Comparison of ENCODE assay signal across 35 cellular contexts in the genomic region with DNA sequence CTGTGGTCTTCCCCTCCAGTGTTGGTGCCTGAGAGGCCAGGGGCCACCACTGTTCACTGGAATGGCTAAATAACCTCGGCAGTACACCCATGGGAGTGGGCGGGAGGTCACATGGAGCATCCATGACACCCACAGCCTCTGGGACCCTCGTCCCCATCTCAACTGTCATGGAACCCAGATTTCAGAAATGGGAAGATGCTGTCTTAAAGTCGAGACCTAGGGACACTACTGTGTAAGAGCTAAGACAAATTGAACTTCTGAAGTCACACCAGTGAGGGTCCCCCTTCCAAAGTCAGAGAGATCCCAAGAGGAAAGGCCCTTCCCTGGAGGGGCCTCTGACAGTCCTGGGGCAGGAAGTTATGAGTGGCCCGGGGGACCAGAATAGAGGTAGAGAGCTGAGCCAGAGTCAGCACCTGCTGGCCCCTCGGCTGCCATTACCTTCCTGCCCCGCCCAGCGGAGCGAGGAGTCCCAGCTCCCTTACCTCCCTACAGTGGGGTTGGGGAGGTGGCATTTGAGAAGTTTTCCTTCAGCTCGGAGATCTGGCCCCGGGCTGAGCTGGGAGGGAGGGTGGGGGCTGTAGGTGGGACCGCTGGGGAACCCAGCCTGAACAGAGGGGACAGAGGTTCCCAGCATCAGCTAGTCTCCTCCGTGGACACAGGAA. TPM values are rescaled to one million over a fixed set of nuclear protein-coding genes. Genes with fewer than 3 reads are reported as not detected.
"Had no signal": no experiment of that assay in that cellular context is flagged by ENCODE, and none has a peak within 500 bp of the region (broad histone marks: within the 10 kb centered on the region; RNA-seq: fewer than 3 reads in every experiment).

No MANE protein-coding gene starts in this region.

- H3K27me3 ChIP-seq: testis had no signal

- H3K4me3 Mint-ChIP-seq: dendritic cell treated with granulocyte-macrophage colony-stimulating factor and Interleukin-4, amounts not matched to agents 40 ng/mL and 50 ng/mL, for 4 days; immature natural killer cell; naive thymus-derived CD8-positive, alpha-beta T cell had no signal

- ATAC-seq: foreskin keratinocyte; gastroesophageal sphincter; heart left ventricle; left ventricle myocardium superior; lower lobe of right lung; naive thymus-derived CD8-positive, alpha-beta T cell; pancreas; right lobe of liver had no signal

- H3K4me3 ChIP-seq: colonic mucosa, esophagus muscularis mucosa, gastroesophageal sphincter, heart left ventricle, hepatocyte, lower lobe of right lung, pancreas, right lobe of liver, stomach, testis, tibial artery, upper lobe of left lung had no signal

- H3K9me3 ChIP-seq: colonic mucosa, gastroesophageal sphincter, heart left ventricle, lower lobe of right lung, pancreas, right lobe of liver, stomach, testis, tibial artery, upper lobe of left lung had no signal

- H3K36me3 ChIP-seq: colonic mucosa, esophagus muscularis mucosa, heart left ventricle, lower lobe of right lung, neutrophil, pancreas, right lobe of liver, tibial artery, upper lobe of left lung had no signal

- H3K36me3 Mint-ChIP-seq: immature natural killer cell had no signal

- H3K27ac Mint-ChIP-seq: dendritic cell treated with granulocyte-macrophage colony-stimulating factor and Interleukin-4, amounts not matched to agents 40 ng/mL and 50 ng/mL, for 4 days; immature natural killer cell; naive thymus-derived CD8-positive, alpha-beta T cell; nephron progenitor cell had no signal

- H3K4me1 ChIP-seq: foreskin keratinocyte had no signal

- DNase-seq: colonic mucosa; effector CD8-positive, alpha-beta T cell; foreskin keratinocyte; immature natural killer cell; islet precursor cell; left ventricle myocardium superior; lower lobe of right lung; naive thymus-derived CD8-positive, alpha-beta T cell; nephron progenitor cell; pancreas; retina; right lobe of liver; small intestine; stimulated activated CD4-positive, alpha-beta T cell treated with anti-CD3 and anti-CD28 coated beads, Interleukin-15, amount 100 ng/mL, for 24 hours; stimulated activated CD4-positive, alpha-beta T cell treated with anti-CD3 and anti-CD28 coated beads, Interleukin-2, amount 100 ng/mL, for 48 hours; stimulated activated naive CD4-positive, alpha-beta T cell treated with Interleukin-2 at 50 U/mL for 16 hours; stomach; testis; tibial artery; upper lobe of left lung had no signal

- H3K27ac ChIP-seq: colonic mucosa, esophagus muscularis mucosa, foreskin keratinocyte, gastroesophageal sphincter, heart left ventricle, hepatocyte, lower lobe of right lung, neutrophil, pancreas, right lobe of liver, testis, tibial artery, upper lobe of left lung had no signal

RNA-seq across cellular contexts. Expression of gene BARX1, which starts 7.6 kb away (rescaled TPM):
- total RNA-seq: cerebellum; colonic mucosa; endothelial cell of umbilical vein; epithelial cell of proximal tubule; fibroblast of lung; foreskin keratinocyte; heart left ventricle; left ventricle myocardium superior; lower lobe of right lung; mesenteric fat pad; myocyte; naive thymus-derived CD8-positive, alpha-beta T cell; posterior vena cava; pulmonary artery endothelial cell; right lobe of liver; subcutaneous adipose tissue; upper lobe of left lung had no signal
